1 cellular context compared by ENCODE assay signal in the genomic region with DNA sequence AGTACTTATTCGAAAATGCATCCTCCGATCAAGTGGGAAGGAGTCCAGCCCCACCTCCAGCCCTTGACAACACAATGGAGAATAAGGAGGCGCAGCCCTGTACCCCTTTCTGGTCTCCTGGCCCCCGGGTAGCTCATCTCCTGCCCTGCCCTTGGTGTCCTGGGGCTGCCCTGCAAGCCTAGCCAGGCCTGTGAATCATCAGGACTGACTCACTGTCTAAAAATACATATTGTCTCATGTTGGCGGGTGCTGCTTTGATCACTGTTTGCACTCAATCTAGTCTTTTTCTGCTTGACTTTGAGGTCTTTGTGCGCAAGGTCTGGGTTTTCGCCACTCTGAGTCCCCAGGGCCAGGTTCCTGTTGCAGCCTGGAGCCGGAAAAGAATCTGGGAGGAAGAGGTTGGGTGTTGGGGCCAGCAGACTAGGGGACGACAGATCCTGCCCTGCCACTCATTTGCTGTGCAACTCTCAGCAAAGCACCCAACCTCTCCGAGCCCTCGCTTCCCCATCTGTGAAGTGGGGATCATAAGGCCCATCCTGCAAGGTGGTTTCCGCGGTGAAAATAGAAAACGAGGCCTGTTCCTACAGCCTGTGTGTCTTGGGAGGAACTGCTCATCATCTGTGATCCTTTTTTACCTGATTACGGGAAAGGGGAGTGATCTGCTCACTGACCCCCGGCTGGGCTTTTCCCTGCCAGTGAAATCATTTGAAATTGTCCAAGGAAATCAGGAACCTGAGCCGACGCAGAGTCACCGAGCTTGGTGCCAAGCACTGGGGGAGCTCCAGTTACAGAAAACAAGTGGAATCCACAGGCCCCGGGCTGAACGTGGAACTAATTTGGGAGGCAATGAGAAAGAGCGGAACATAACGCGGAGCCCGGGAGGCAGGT.
TF ChIP-seq lines count a peak whose summit lies in the region.

No MANE protein-coding gene starts in this region.

TF ChIP-seq in H1, 55 proteins besides CTCF, POLR2A, EP300 and RAD21:
- no peak for TF ChIP-seq POLR2AphosphoS5 (IDR thresholded peaks at IDR 0.05; ENCODE audit: low read depth, low read length)
- TF ChIP-seq TAF1 (IDR thresholded peaks at IDR 0.05; ENCODE audit: low read depth, low read length): no peak
- no peak for TF ChIP-seq PHF8 (conservative IDR thresholded peaks at IDR 0.05; ENCODE audit: low read depth, low read length)
- no peak for TF ChIP-seq YY1 (IDR thresholded peaks at IDR 0.05; ENCODE audit: low read depth, low read length)
- TF ChIP-seq SIN3A (conservative IDR thresholded peaks at IDR 0.05 in 1 of 2, IDR thresholded peaks at IDR 0.05 in 1 of 2; ENCODE audit: low read depth in 1 of 2, low read length in 2 of 2): no peak
- no peak for TF ChIP-seq SRF (IDR thresholded peaks at IDR 0.05; ENCODE audit: low read depth, low read length)
- no peak for TF ChIP-seq HDAC6 (IDR thresholded peaks at IDR 0.05; ENCODE audit: low read depth, low read length)
- TF ChIP-seq, protein P1, sequence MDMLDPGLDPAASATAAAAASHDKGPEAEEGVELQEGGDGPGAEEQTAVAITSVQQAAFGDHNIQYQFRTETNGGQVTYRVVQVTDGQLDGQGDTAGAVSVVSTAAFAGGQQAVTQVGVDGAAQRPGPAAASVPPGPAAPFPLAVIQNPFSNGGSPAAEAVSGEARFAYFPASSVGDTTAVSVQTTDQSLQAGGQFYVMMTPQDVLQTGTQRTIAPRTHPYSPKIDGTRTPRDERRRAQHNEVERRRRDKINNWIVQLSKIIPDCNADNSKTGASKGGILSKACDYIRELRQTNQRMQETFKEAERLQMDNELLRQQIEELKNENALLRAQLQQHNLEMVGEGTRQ (IDR thresholded peaks at IDR 0.05; ENCODE audit: low read length): no peak
- no peak for TF ChIP-seq CBX8 (IDR thresholded peaks at IDR 0.05; ENCODE audit: borderline replicate concordance, low read depth, low read length)
- TF ChIP-seq CEBPB (IDR thresholded peaks at IDR 0.05; ENCODE audit: low read depth, low read length): no peak
- TF ChIP-seq TEAD4 (IDR thresholded peaks at IDR 0.05; ENCODE audit: low read depth, low read length): no peak
- no peak for TF ChIP-seq KDM4A (IDR thresholded peaks at IDR 0.05; ENCODE audit: low read depth, low read length, severe bottlenecking)
- TF ChIP-seq EZH2 (IDR thresholded peaks at IDR 0.05; ENCODE audit: low read depth, low read length, severe bottlenecking): no peak
- no peak for TF ChIP-seq FOSL1 (IDR thresholded peaks at IDR 0.05; ENCODE audit: insufficient read depth, low read depth, low read length)
- no peak for TF ChIP-seq GTF2F1 (IDR thresholded peaks at IDR 0.05; ENCODE audit: borderline replicate concordance, low read depth, low read length)
- no peak for TF ChIP-seq CHD2 (IDR thresholded peaks at IDR 0.05; ENCODE audit: low read length)
- no peak for TF ChIP-seq SIX5 (IDR thresholded peaks at IDR 0.05; ENCODE audit: low read depth, low read length)
- TF ChIP-seq ASH2L (IDR thresholded peaks at IDR 0.05; ENCODE audit: low read length): no peak
TF ChIP-seq in H1: peak in this region for 0.
